ENCODE assay signal across 1 cellular context in the genomic region with DNA sequence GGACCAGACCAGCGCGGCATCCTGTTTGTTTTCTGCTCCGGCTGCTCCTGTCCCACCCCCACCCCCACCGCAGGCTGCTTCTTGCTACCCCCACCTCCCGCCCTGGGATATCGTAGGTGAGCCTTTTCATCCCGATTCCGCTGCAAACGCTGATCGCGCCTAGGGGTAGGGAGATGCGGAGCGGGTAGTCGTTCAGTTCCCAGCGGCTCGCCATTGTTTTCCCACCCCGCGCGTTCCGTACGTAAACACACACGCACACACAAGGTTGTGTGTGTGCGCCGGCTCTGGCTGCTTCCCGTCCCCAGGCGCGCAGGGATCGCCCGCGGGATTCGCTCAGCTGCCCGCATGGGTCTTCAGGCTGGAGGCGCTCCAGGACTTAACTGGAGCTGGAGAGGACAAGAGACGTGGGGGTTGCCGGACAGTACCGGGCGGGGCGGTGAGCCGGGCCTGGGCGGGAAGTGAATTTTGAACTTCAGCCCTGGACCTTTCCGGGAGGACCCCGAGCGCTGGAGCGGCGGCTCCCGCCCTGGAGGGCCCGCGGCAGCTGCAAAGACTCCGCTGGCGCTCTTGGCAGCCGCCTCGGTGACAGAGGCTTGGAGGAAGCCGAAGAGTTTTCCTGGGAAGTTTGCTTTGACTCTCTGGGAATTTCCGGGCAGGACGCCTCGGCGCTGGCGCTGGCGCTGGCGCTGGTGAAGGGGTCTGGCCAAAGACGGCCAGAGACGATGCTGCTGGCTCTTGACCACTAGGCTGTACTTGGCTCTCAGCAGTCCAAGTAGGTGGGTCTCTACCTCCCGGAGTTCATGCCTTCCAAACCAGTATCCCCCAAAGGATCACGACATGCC.
TF ChIP-seq lines count a peak whose summit lies in the region.

No MANE protein-coding gene starts in this region.

TF ChIP-seq in HepG2, 621 proteins besides CTCF, POLR2A, EP300 and RAD21 (continued from another document and continues in another):
- no peak for TF ChIP-seq ZNF512B (CRISPR knock-in tag; IDR thresholded peaks at IDR 0.05; ENCODE audit: borderline replicate concordance)
- no peak; the same call in 1 of the 2 replicates for TF ChIP-seq KLF12 (CRISPR knock-in tag; IDR thresholded peaks at IDR 0.05; ENCODE audit: borderline replicate concordance)
- TF ChIP-seq ZNF274 (CRISPR knock-in tag; IDR thresholded peaks at IDR 0.05): peak; percentile 77; the same call in 1 of the 2 replicates
- peak; percentile 62; the same call in 1 of the 2 replicates for TF ChIP-seq NAIF1 (CRISPR knock-in tag; IDR thresholded peaks at IDR 0.05; ENCODE audit: borderline replicate concordance)
- 0 out of 2 replicates have a peak, but pooled peaks have one; percentile 21 for TF ChIP-seq SALL2 (CRISPR knock-in tag; IDR thresholded peaks at IDR 0.05)
- peak; percentile 73 for TF ChIP-seq ZNF772 (CRISPR knock-in tag; IDR thresholded peaks at IDR 0.05)
- peak; percentile 76 for TF ChIP-seq TGIF2 (CRISPR knock-in tag; IDR thresholded peaks at IDR 0.05)
- no peak for TF ChIP-seq ATF1 (CRISPR knock-in tag; IDR thresholded peaks at IDR 0.05)
- TF ChIP-seq, protein P1, sequence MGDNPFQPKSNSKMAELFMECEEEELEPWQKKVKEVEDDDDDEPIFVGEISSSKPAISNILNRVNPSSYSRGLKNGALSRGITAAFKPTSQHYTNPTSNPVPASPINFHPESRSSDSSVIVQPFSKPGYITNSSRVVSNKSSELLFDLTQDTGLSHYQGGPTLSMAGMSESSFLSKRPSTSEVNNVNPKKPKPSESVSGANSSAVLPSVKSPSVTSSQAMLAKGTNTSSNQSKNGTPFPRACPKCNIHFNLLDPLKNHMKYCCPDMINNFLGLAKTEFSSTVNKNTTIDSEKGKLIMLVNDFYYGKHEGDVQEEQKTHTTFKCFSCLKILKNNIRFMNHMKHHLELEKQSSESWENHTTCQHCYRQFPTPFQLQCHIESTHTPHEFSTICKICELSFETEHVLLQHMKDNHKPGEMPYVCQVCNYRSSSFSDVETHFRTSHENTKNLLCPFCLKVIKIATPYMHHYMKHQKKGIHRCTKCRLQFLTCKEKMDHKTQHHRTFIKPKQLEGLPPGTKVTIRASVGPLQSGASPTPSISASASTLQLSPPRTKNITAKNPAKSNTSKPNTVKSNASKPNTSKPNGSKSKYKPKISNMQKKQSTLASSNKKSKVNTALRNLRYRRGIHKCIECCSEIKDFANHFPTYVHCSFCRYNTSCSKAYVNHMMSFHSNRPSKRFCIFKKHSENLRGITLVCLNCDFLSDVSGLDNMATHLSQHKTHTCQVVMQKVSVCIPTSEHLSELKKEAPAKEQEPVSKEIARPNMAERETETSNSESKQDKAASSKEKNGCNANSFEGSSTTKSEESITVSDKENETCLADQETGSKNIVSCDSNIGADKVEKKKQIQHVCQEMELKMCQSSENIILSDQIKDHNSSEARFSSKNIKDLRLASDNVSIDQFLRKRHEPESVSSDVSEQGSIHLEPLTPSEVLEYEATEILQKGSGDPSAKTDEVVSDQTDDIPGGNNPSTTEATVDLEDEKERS (CRISPR knock-in tag; IDR thresholded peaks at IDR 0.05): 0 out of 2 replicates have a peak, but pooled peaks have one; percentile 63
- peak; percentile 49; the same call in 1 of the 2 replicates for TF ChIP-seq MAZ (IDR thresholded peaks at IDR 0.05; ENCODE audit: borderline replicate concordance, low read depth, low read length)
- peak; percentile 45; the same call in 1 of the 2 replicates for TF ChIP-seq MAZ (CRISPR knock-in tag; IDR thresholded peaks at IDR 0.05; ENCODE audit: low read depth)
- TF ChIP-seq ATAD3A (CRISPR knock-in tag; IDR thresholded peaks at IDR 0.05): no peak
- peak; percentile 36; the same call in 1 of the 3 replicates for TF ChIP-seq MXI1 (IDR thresholded peaks at IDR 0.05; ENCODE audit: borderline replicate concordance, low read depth, low read length)
- TF ChIP-seq ISX (CRISPR knock-in tag; conservative IDR thresholded peaks at IDR 0.05): 0 out of 2 replicates have a peak, but pooled peaks have one; percentile 61
- peak; percentile 48; the same call in 1 of the 2 replicates for TF ChIP-seq ATF2 (CRISPR knock-in tag; IDR thresholded peaks at IDR 0.05)
- TF ChIP-seq DNMT1 (CRISPR knock-in tag; IDR thresholded peaks at IDR 0.05): no peak
- 0 out of 2 replicates have a peak, but pooled peaks have one; percentile 13 for TF ChIP-seq THRA (CRISPR knock-in tag; IDR thresholded peaks at IDR 0.05; ENCODE audit: borderline replicate concordance)
- TF ChIP-seq, protein P2, sequence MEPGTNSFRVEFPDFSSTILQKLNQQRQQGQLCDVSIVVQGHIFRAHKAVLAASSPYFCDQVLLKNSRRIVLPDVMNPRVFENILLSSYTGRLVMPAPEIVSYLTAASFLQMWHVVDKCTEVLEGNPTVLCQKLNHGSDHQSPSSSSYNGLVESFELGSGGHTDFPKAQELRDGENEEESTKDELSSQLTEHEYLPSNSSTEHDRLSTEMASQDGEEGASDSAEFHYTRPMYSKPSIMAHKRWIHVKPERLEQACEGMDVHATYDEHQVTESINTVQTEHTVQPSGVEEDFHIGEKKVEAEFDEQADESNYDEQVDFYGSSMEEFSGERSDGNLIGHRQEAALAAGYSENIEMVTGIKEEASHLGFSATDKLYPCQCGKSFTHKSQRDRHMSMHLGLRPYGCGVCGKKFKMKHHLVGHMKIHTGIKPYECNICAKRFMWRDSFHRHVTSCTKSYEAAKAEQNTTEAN (CRISPR knock-in tag; conservative IDR thresholded peaks at IDR 0.05): peak; percentile 66; the same call in 1 of the 2 replicates
- no peak for TF ChIP-seq TARDBP (CRISPR knock-in tag; IDR thresholded peaks at IDR 0.05)
- peak; percentile 34 for TF ChIP-seq MEIS2 (CRISPR knock-in tag; IDR thresholded peaks at IDR 0.05)
- peak; percentile 77; the same call in 1 of the 2 replicates for TF ChIP-seq ZNF704 (CRISPR knock-in tag; IDR thresholded peaks at IDR 0.05; ENCODE audit: borderline replicate concordance)
- TF ChIP-seq, protein P3, sequence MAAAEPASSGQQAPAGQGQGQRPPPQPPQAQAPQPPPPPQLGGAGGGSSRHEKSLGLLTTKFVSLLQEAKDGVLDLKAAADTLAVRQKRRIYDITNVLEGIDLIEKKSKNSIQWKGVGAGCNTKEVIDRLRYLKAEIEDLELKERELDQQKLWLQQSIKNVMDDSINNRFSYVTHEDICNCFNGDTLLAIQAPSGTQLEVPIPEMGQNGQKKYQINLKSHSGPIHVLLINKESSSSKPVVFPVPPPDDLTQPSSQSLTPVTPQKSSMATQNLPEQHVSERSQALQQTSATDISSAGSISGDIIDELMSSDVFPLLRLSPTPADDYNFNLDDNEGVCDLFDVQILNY (CRISPR knock-in tag; conservative IDR thresholded peaks at IDR 0.05): 0 out of 2 replicates have a peak, but pooled peaks have one; percentile 65
- peak; percentile 75 for TF ChIP-seq NCOR1 (IDR thresholded peaks at IDR 0.05; ENCODE audit: borderline replicate concordance, low read length)
- peak; percentile 10 for TF ChIP-seq HNRNPK (IDR thresholded peaks at IDR 0.05; ENCODE audit: low read depth, low read length, poor library complexity, severe bottlenecking)
- TF ChIP-seq RERE (CRISPR knock-in tag; IDR thresholded peaks at IDR 0.05; ENCODE audit: low read depth): no peak
- peak; percentile 37; the same call in 1 of the 2 replicates for TF ChIP-seq PRMT3 (CRISPR knock-in tag; IDR thresholded peaks at IDR 0.05; ENCODE audit: borderline replicate concordance, low read depth)
- TF ChIP-seq ZNF264 (CRISPR knock-in tag; IDR thresholded peaks at IDR 0.05): peak; percentile 78; the same call in 1 of the 2 replicates
- no peak for TF ChIP-seq ZBTB1 (CRISPR knock-in tag; IDR thresholded peaks at IDR 0.05; ENCODE audit: borderline replicate concordance)
- peak; percentile 65; the same call in 1 of the 2 replicates for TF ChIP-seq ZNF503 (CRISPR knock-in tag; IDR thresholded peaks at IDR 0.05)
- peak; percentile 56 for TF ChIP-seq RXRB (CRISPR knock-in tag; IDR thresholded peaks at IDR 0.05; ENCODE audit: borderline replicate concordance)
